ENCODE assay signal across 12 cellular contexts in genomic region chr6:161128680-161129196, GRCh38.
DNase-seq lines count a peak whose midpoint lies in the region; ATAC-seq and TF ChIP-seq lines count a peak whose summit lies in the region.
"Had no signal": no experiment of that assay in that cellular context is flagged by ENCODE, and none has a peak within 500 bp of the region (broad histone marks: within the 10 kb centered on the region; RNA-seq: fewer than 3 reads in every experiment).

No MANE protein-coding gene starts in this region.

- H3K9me2 ChIP-seq in HCT116 (ENCODE audit: insufficient read depth): no peaks in the 10 kb centered on the region

- no peak overlapping the region for H3K4me3 ChIP-seq in HCT116 (replicated peaks in 1 of 2; ENCODE audit: low read depth in 1 of 2, low read length in 2 of 2)
- H3K4me3 ChIP-seq in choroid plexus epithelial cell (ENCODE audit: low read depth, low read length): no peak overlapping the region
- H3K4me3 ChIP-seq in WERI-Rb-1 (ENCODE audit: low read depth, low read length): no peak overlapping the region
- H3K4me3 ChIP-seq: SK-N-MC had no signal

- no peak overlapping the region for H3K4me3 Mint-ChIP-seq in nephron progenitor cell
- H3K4me3 Mint-ChIP-seq: natural killer cell treated with Interleukin-12 subunit alpha and Interleukin-12 subunit beta and Interleukin-15 and Interleukin-18, amount 100 ng/mL, for 72 hours had no signal

- peaks cover 5% of the 10 kb centered on the region for H3K27me3 Mint-ChIP-seq in nephron progenitor cell (ENCODE audit: low read depth, poor library complexity)
- H3K27me3 Mint-ChIP-seq: natural killer cell treated with Interleukin-12 subunit alpha and Interleukin-12 subunit beta and Interleukin-15 and Interleukin-18, amount 100 ng/mL, for 72 hours had no signal

- peaks cover 100% of the 10 kb centered on the region for H3K36me3 Mint-ChIP-seq in nephron progenitor cell (ENCODE audit: low read depth)

- DNase-seq in HCT116 (ENCODE audit: low read depth, low spot score) (peak; percentile 21), choroid plexus epithelial cell (ENCODE audit: low read depth) (peak; percentile 63), WERI-Rb-1 (no peak), nephron progenitor cell (no peak)
- peak; percentile 65 for DNase-seq in activated CD4-positive, alpha-beta T cell treated with anti-CD3 and anti-CD28 coated beads for 48 hours
- DNase-seq in stimulated activated CD4-positive, alpha-beta T cell treated with anti-CD3 and anti-CD28 coated beads, Interleukin-1b, Interleukin-23, amount 100 ng/mL, for 48 hours: peak; percentile 63
- DNase-seq: DMS153; effector CD8-positive, alpha-beta T cell; NCI-H446 had no signal

- TF ChIP-seq RAD21 in HCT116 (IDR thresholded peaks at IDR 0.05; ENCODE audit: low read depth): no peak

- no peak overlapping the region for H3K4me2 ChIP-seq in HCT116 (ENCODE audit: low read length)

- no peak; the same call in 1 of the 2 replicates for ATAC-seq in HCT116
- no peak for ATAC-seq in GM21526 (IDR thresholded peaks at IDR 0.05; ENCODE audit: low FRiP score, unreplicated experiment)

- H3K4me1 Mint-ChIP-seq in nephron progenitor cell: no peaks in the 10 kb centered on the region

- intact Hi-C loops in HCT116 (cut with micrococcal nuclease): loop anchor here (10.0 kb wide), 1 partner anchor 596 kb away; no protein-coding TSS in a partner anchor

- no peak overlapping the region for H3K9ac ChIP-seq in HCT116 (ENCODE audit: low read length)

- H3K27ac Mint-ChIP-seq in nephron progenitor cell: no peak overlapping the region

- CTCF ChIA-PET in HCT116 (lab: Charles Lee): no interaction called here

- peaks cover 0 to 12% of the 10 kb centered on the region in 2 experiments; a peak in 2 of 4 replicates for H3K4me1 ChIP-seq in HCT116 (ENCODE audit: control insufficient read depth in 1 of 2, insufficient read depth in 2 of 2, low read length in 2 of 2)

- H3K27me3 ChIP-seq in HCT116 (ENCODE audit: insufficient read depth, low read length) (no peaks in the 10 kb centered on the region), WERI-Rb-1 (ENCODE audit: insufficient read depth, low read depth, severe bottlenecking) (no peaks in the 10 kb centered on the region)

- H3K36me3 ChIP-seq in HCT116 (ENCODE audit: control insufficient read depth in 1 of 2, insufficient read depth in 2 of 2, low read length in 2 of 2): no peaks in the 10 kb centered on the region; a peak in 1 of 4 replicates
- H3K36me3 ChIP-seq in WERI-Rb-1: peaks cover 20% of the 10 kb centered on the region

- TF ChIP-seq POLR2A in HCT116 (IDR thresholded peaks at IDR 0.05; ENCODE audit: borderline replicate concordance, extremely low read depth, insufficient read depth, insufficient read length): no peak

- H4K20me1 ChIP-seq in HCT116 (ENCODE audit: insufficient read depth): no peaks in the 10 kb centered on the region

- no peaks in the 10 kb centered on the region for H3K9me3 ChIP-seq in HCT116 (ENCODE audit: control insufficient read depth in 1 of 2, insufficient read depth in 1 of 2, low read depth in 1 of 2, low read length in 2 of 2)
- peaks cover 2% of the 10 kb centered on the region for H3K9me3 ChIP-seq in WERI-Rb-1 (ENCODE audit: severe bottlenecking)

- RAD21 ChIA-PET in HCT116 (lab: Charles Lee; ENCODE audit: low non-redundant PET in 1 of 2, low total read pairs in 2 of 2, uncharacterized antibody in 2 of 2, unreplicated experiment in 2 of 2): no interaction called here

- POLR2A ChIA-PET in HCT116 (lab: Charles Lee): no interaction called here

- no peak for TF ChIP-seq CTCF in HCT116 (IDR thresholded peaks at IDR 0.05 in 2 of 3, conservative IDR thresholded peaks at IDR 0.05 in 1 of 3; ENCODE audit: borderline replicate concordance in 1 of 3, insufficient read depth in 1 of 3, low read depth in 2 of 3, low read length in 2 of 3)
- no peak for TF ChIP-seq CTCF in choroid plexus epithelial cell (conservative IDR thresholded peaks at IDR 0.05; ENCODE audit: low read depth, low read length)
- no peak for TF ChIP-seq CTCF in WERI-Rb-1 (IDR thresholded peaks at IDR 0.05; ENCODE audit: low read depth, low read length)
- TF ChIP-seq CTCF in nephron progenitor cell (IDR thresholded peaks at IDR 0.05): no peak

- H3K79me2 ChIP-seq in HCT116 (ENCODE audit: insufficient read depth, low read length): no peaks in the 10 kb centered on the region

- no TSS peak for BruUV-seq in HCT116 (replicated peaks; lab: Mats Ljungman, UMichigan)

- no peak overlapping the region for H2AFZ ChIP-seq in HCT116 (ENCODE audit: low read depth, low read length, poor library complexity, severe bottlenecking)

- H3K27ac ChIP-seq in HCT116 (ENCODE audit: low read depth, low read length) (no peak overlapping the region), WERI-Rb-1 (no peak overlapping the region)
- H3K27ac ChIP-seq: SK-N-MC had no signal

- peaks cover 70% of the 10 kb centered on the region for H3K9me3 Mint-ChIP-seq in nephron progenitor cell

TF ChIP-seq in HCT116, 20 proteins besides CTCF, POLR2A, EP300 and RAD21:
- TF ChIP-seq, protein P1, sequence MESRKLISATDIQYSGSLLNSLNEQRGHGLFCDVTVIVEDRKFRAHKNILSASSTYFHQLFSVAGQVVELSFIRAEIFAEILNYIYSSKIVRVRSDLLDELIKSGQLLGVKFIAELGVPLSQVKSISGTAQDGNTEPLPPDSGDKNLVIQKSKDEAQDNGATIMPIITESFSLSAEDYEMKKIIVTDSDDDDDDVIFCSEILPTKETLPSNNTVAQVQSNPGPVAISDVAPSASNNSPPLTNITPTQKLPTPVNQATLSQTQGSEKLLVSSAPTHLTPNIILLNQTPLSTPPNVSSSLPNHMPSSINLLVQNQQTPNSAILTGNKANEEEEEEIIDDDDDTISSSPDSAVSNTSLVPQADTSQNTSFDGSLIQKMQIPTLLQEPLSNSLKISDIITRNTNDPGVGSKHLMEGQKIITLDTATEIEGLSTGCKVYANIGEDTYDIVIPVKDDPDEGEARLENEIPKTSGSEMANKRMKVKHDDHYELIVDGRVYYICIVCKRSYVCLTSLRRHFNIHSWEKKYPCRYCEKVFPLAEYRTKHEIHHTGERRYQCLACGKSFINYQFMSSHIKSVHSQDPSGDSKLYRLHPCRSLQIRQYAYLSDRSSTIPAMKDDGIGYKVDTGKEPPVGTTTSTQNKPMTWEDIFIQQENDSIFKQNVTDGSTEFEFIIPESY (IDR thresholded peaks at IDR 0.05; ENCODE audit: extremely low read depth, insufficient replicate concordance, low read length): no peak
- TF ChIP-seq, protein P2, sequence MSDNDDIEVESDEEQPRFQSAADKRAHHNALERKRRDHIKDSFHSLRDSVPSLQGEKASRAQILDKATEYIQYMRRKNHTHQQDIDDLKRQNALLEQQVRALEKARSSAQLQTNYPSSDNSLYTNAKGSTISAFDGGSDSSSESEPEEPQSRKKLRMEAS (IDR thresholded peaks at IDR 0.05): no peak
- TF ChIP-seq EZH2phosphoT487 (IDR thresholded peaks at IDR 0.05; ENCODE audit: borderline replicate concordance): no peak
- no peak for TF ChIP-seq JUND (IDR thresholded peaks at IDR 0.05)
- TF ChIP-seq CEBPB (IDR thresholded peaks at IDR 0.05; ENCODE audit: low read depth): no peak
- no peak for TF ChIP-seq TCF7L2 (IDR thresholded peaks at IDR 0.05; ENCODE audit: borderline replicate concordance, extremely low read depth, insufficient read depth, insufficient read length)
- TF ChIP-seq EZH2 (IDR thresholded peaks at IDR 0.05): no peak
- TF ChIP-seq ELF1 (IDR thresholded peaks at IDR 0.05; ENCODE audit: borderline replicate concordance, low read depth): no peak
- no peak for TF ChIP-seq REST (IDR thresholded peaks at IDR 0.05; ENCODE audit: low read depth)
- TF ChIP-seq ATF3 (IDR thresholded peaks at IDR 0.05): no peak
- TF ChIP-seq ZNF274 (IDR thresholded peaks at IDR 0.05; ENCODE audit: low read depth, low read length): no peak
- TF ChIP-seq POLR2AphosphoS5 (IDR thresholded peaks at IDR 0.05; ENCODE audit: low read depth, low read length): no peak

Comparison
In these comparisons a context has a peak if more than half of its experiments do, and no peak if none do; other contexts are left out.
1. DNase-seq: peak in HCT116 (single experiment), activated CD4-positive, alpha-beta T cell treated with anti-CD3 and anti-CD28 coated beads for 48 hours (single experiment), choroid plexus epithelial cell (single experiment) and stimulated activated CD4-positive, alpha-beta T cell treated with anti-CD3 and anti-CD28 coated beads, Interleukin-1b, Interleukin-23, amount 100 ng/mL, for 48 hours (single experiment); none in WERI-Rb-1 (single experiment) and nephron progenitor cell (single experiment).